Comparison of ENCODE assay signal across 1 cellular context in the genomic region with DNA sequence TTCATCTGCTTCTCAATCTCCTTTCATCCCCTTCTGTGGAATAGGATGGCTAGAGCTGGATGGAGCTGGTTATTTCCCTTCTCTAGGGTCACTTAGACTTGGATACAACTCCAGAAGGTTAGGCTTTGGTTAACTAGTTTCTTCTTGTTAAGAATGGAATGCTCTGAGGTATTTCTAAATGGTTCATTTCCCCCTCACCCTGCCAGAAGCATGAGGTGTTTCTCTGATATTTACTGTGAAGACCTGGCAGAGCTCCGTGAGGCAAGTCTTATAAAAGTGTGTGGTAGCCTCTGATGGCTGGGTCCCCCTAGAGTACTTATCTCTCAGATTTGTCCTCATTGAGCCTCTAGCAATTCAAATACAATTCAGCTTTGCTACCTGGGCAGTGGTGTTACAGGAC.
TF ChIP-seq lines count a peak whose summit lies in the region.

No MANE protein-coding gene starts in this region.

TF ChIP-seq in SK-N-SH, 30 proteins besides CTCF, POLR2A, EP300 and RAD21 (continued from another document):
- TF ChIP-seq, protein P1, sequence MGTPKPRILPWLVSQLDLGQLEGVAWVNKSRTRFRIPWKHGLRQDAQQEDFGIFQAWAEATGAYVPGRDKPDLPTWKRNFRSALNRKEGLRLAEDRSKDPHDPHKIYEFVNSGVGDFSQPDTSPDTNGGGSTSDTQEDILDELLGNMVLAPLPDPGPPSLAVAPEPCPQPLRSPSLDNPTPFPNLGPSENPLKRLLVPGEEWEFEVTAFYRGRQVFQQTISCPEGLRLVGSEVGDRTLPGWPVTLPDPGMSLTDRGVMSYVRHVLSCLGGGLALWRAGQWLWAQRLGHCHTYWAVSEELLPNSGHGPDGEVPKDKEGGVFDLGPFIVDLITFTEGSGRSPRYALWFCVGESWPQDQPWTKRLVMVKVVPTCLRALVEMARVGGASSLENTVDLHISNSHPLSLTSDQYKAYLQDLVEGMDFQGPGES (IDR thresholded peaks at IDR 0.05; ENCODE audit: low read depth, low read length) = no peak
- TF ChIP-seq FOXJ3 (CRISPR knock-in tag; IDR thresholded peaks at IDR 0.05) = no peak
- no peak for TF ChIP-seq JUND (IDR thresholded peaks at IDR 0.05)
- no peak for TF ChIP-seq TEAD4 (IDR thresholded peaks at IDR 0.05; ENCODE audit: borderline replicate concordance, insufficient read depth)
- TF ChIP-seq, protein P2, sequence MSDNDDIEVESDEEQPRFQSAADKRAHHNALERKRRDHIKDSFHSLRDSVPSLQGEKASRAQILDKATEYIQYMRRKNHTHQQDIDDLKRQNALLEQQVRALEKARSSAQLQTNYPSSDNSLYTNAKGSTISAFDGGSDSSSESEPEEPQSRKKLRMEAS (IDR thresholded peaks at IDR 0.05; ENCODE audit: low read depth) = no peak
- TF ChIP-seq, protein P3, sequence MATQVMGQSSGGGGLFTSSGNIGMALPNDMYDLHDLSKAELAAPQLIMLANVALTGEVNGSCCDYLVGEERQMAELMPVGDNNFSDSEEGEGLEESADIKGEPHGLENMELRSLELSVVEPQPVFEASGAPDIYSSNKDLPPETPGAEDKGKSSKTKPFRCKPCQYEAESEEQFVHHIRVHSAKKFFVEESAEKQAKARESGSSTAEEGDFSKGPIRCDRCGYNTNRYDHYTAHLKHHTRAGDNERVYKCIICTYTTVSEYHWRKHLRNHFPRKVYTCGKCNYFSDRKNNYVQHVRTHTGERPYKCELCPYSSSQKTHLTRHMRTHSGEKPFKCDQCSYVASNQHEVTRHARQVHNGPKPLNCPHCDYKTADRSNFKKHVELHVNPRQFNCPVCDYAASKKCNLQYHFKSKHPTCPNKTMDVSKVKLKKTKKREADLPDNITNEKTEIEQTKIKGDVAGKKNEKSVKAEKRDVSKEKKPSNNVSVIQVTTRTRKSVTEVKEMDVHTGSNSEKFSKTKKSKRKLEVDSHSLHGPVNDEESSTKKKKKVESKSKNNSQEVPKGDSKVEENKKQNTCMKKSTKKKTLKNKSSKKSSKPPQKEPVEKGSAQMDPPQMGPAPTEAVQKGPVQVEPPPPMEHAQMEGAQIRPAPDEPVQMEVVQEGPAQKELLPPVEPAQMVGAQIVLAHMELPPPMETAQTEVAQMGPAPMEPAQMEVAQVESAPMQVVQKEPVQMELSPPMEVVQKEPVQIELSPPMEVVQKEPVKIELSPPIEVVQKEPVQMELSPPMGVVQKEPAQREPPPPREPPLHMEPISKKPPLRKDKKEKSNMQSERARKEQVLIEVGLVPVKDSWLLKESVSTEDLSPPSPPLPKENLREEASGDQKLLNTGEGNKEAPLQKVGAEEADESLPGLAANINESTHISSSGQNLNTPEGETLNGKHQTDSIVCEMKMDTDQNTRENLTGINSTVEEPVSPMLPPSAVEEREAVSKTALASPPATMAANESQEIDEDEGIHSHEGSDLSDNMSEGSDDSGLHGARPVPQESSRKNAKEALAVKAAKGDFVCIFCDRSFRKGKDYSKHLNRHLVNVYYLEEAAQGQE (IDR thresholded peaks at IDR 0.05; ENCODE audit: low read depth, low read length) = no peak
- no peak for TF ChIP-seq POLR2AphosphoS5 (IDR thresholded peaks at IDR 0.05; ENCODE audit: low read depth, low read length)
- no peak for TF ChIP-seq NFIC (IDR thresholded peaks at IDR 0.05; ENCODE audit: borderline replicate concordance)
- TF ChIP-seq MXI1 (IDR thresholded peaks at IDR 0.05; ENCODE audit: low read depth, low read length) = no peak
- no peak for TF ChIP-seq CHD2 (IDR thresholded peaks at IDR 0.05; ENCODE audit: low read length, partially characterized antibody)
- TF ChIP-seq FOSL2 (IDR thresholded peaks at IDR 0.05; ENCODE audit: borderline replicate concordance, low read depth) = no peak
- TF ChIP-seq FOXM1 (IDR thresholded peaks at IDR 0.05; ENCODE audit: low read depth) = no peak
- TF ChIP-seq RFX5 (IDR thresholded peaks at IDR 0.05; ENCODE audit: low read length) = no peak
- TF ChIP-seq NRF1 (IDR thresholded peaks at IDR 0.05; ENCODE audit: low read depth, low read length) = no peak
- no peak for TF ChIP-seq TCF12 (IDR thresholded peaks at IDR 0.05)
- no peak for TF ChIP-seq GABPA (IDR thresholded peaks at IDR 0.05; ENCODE audit: low read depth)
- no peak for TF ChIP-seq SIN3A (IDR thresholded peaks at IDR 0.05; ENCODE audit: borderline replicate concordance, low read depth, low read length)
